Comparison of ENCODE assay signal across 17 cellular contexts in genomic region chr6:26390504-26390903, GRCh38. TPM values are rescaled to one million over a fixed set of nuclear protein-coding genes. Genes with fewer than 3 reads are reported as not detected.
DNase-seq lines count a peak whose midpoint lies in the region; ATAC-seq, FAIRE-seq and TF ChIP-seq lines count a peak whose summit lies in the region.
"Had no signal": no experiment of that assay in that cellular context is flagged by ENCODE, and none has a peak within 500 bp of the region (broad histone marks: within the 10 kb centered on the region; RNA-seq: fewer than 3 reads in every experiment).

No MANE protein-coding gene starts in this region.

- H3K79me2 ChIP-seq in HepG2 (ENCODE audit: insufficient read depth, low read length): no peaks in the 10 kb centered on the region

- CTCF ChIA-PET in HepG2 (lab: Yijun Ruan, JAX; ENCODE audit: low intra/inter-chr PET ratio, low total read pairs): no interaction called here

- H3K27ac Mint-ChIP-seq in CD14-positive monocyte: peak overlapping the region in 5 of 7 donors; percentile 33 to 80 (median 68)
- H3K27ac Mint-ChIP-seq: CD8-positive, alpha-beta T cell had no signal

- peaks cover 48 to 57% of the 10 kb centered on the region in 2 donors for H3K36me3 Mint-ChIP-seq in CD14-positive monocyte

- TF ChIP-seq POLR2A in HepG2 (IDR thresholded peaks at IDR 0.05; ENCODE audit: insufficient read depth in 1 of 2, low read depth in 2 of 2, low read length in 2 of 2): no peak

- DNase-seq in CD14-positive monocyte (ENCODE audit: low spot score) (no peak), MV-4-11 (lab: John Stamatoyannopoulos, UW) (peak; percentile 28), choroid plexus epithelial cell (ENCODE audit: low read depth) (peak; percentile 43), HepG2 (ENCODE audit: low spot score) (no peak), AG08395 (ENCODE audit: low spot score) (no peak)
- DNase-seq: AML-193; Calu3; CD8-positive, alpha-beta T cell; DMS79 treated with DMSO at 0.1 percent for 48 hours; GF-D8; GM23248 had no signal

- H3K27me3 Mint-ChIP-seq in CD14-positive monocyte (ENCODE audit: low read depth in 3 of 3): peaks cover 0 to 1% (median 0%) of the 10 kb centered on the region in 3 donors

- H3K4me1 Mint-ChIP-seq in CD14-positive monocyte: peaks cover 46% of the 10 kb centered on the region

- TF ChIP-seq EP300 in HepG2 (IDR thresholded peaks at IDR 0.05; ENCODE audit: low read depth in 2 of 2, low read length in 2 of 2) (no peak), HepG2 (CRISPR knock-in tag; IDR thresholded peaks at IDR 0.05; ENCODE audit: borderline replicate concordance) (no peak)

- H3K9ac ChIP-seq in HepG2 (ENCODE audit: insufficient read depth, low read depth, low read length): no peak overlapping the region
- H3K9ac ChIP-seq: BLaER1, GM23248, KMS-11 had no signal

- TF ChIP-seq CTCF in CD14-positive monocyte (IDR thresholded peaks at IDR 0.05): no peak
- TF ChIP-seq CTCF in choroid plexus epithelial cell (conservative IDR thresholded peaks at IDR 0.05; ENCODE audit: low read depth, low read length): no peak
- TF ChIP-seq CTCF in HepG2 (CRISPR knock-in tag; IDR thresholded peaks at IDR 0.05): no peak

- no peak overlapping the region for H3K4me3 Mint-ChIP-seq in CD14-positive monocyte
- H3K4me3 Mint-ChIP-seq: CD8-positive, alpha-beta T cell had no signal

- in situ Hi-C loops in HepG2 (cut with HindIII; ENCODE audit: extremely low pct_ligation_motif_present, low pct_unique_long_range_greater_than_20kb): no loop called here

- H3K4me2 ChIP-seq in HepG2 (ENCODE audit: low read depth, low read length): no peak overlapping the region
- H3K4me2 ChIP-seq: BLaER1, KMS-11 had no signal

- no peaks in the 10 kb centered on the region for H3K9me3 ChIP-seq in HepG2 (ENCODE audit: low read length)
- H3K9me3 ChIP-seq: BLaER1, HAP-1 had no signal

- H3K27me3 ChIP-seq in HepG2 (ENCODE audit: control insufficient read depth in 1 of 2, insufficient read depth in 2 of 2, low read length in 2 of 2): no peaks in the 10 kb centered on the region
- H3K27me3 ChIP-seq: BLaER1 had no signal

- H3K36me3 ChIP-seq in HepG2 (replicated peaks in 1 of 2; ENCODE audit: control insufficient read depth in 1 of 2, insufficient read depth in 2 of 2, low read length in 2 of 2): peaks cover 0 to 13% of the 10 kb centered on the region in 2 experiments; a peak in 1 of 5 replicates

- 85% methylated on average over 5 of the region's 5 CpGs for WGBS in HepG2 (ENCODE audit: low lambda C conversion rate)

- intact Hi-C loops in CD14-positive monocyte (cut with micrococcal nuclease) (no loop called here), HepG2 (cut with micrococcal nuclease; ENCODE audit: unreplicated experiment) (no loop called here)

- H3K27ac ChIP-seq in HepG2 (ENCODE audit: extremely low read length, insufficient read depth, low read length): no peak overlapping the region
- H3K27ac ChIP-seq: BLaER1, GM23248, KMS-11 had no signal

- no peak for FAIRE-seq in HepG2 (lab: Jason Lieb, UNC)
- FAIRE-seq: HTR-8/SVneo had no signal

- peaks cover 33% of the 10 kb centered on the region for H3K4me1 ChIP-seq in HepG2 (ENCODE audit: insufficient read depth, low read length)
- H3K4me1 ChIP-seq: HAP-1 had no signal

- BruUV-seq in HepG2 (replicated peaks; lab: Mats Ljungman, UMichigan): no TSS peak

- no peaks in the 10 kb centered on the region for H4K20me1 ChIP-seq in HepG2 (ENCODE audit: insufficient read depth, low read length)
- H4K20me1 ChIP-seq: BLaER1 had no signal

- no peak for TF ChIP-seq RAD21 in HepG2 (CRISPR knock-in tag; IDR thresholded peaks at IDR 0.05)

- H3K4me3 ChIP-seq in choroid plexus epithelial cell (ENCODE audit: low read depth, low read length): no peak overlapping the region
- no peak overlapping the region for H3K4me3 ChIP-seq in HepG2 (replicated peaks in 1 of 3; ENCODE audit: insufficient read depth in 1 of 3, low read depth in 2 of 3, low read length in 3 of 3)
- H3K4me3 ChIP-seq: BLaER1, GM23248, HAP-1 had no signal

- peaks cover 0 to 3% (median 0%) of the 10 kb centered on the region in 7 donors for H3K9me3 Mint-ChIP-seq in CD14-positive monocyte
- H3K9me3 Mint-ChIP-seq: CD8-positive, alpha-beta T cell had no signal

- no peak for ATAC-seq in HepG2
- no peak for ATAC-seq in HG03045 (IDR thresholded peaks at IDR 0.05; ENCODE audit: unreplicated experiment)
- ATAC-seq in GM18511 (IDR thresholded peaks at IDR 0.05; ENCODE audit: unreplicated experiment): no peak
- ATAC-seq: CD8-positive, alpha-beta T cell had no signal

- POLR2A ChIA-PET in HepG2 (lab: Yijun Ruan, JAX): no interaction called here

- H2AFZ ChIP-seq in HepG2 (ENCODE audit: low read length): no peak overlapping the region
- H2AFZ ChIP-seq: GM23248 had no signal

RNA-seq across cellular contexts. Expression of gene BTN2A2, which starts 7.6 kb away (rescaled TPM):
- 1 to 10 TPM; 7.0 to 9.5 TPM for polyA plus RNA-seq in CD14-positive monocyte
- 6.0 and 12.2 TPM in 2 replicates for total RNA-seq in HepG2 (2016; rRNA removed; fragmentation: Illumina TruSeq; extraction: Trizol)
- 2.6 and 2.7 TPM in 2 replicates for total RNA-seq in HepG2 (2016; cell fraction: cytosol; rRNA removed; fragmentation: Illumina TruSeq; extraction: Trizol; ENCODE audit: low read depth)
- 5.9 and 11.3 TPM in 2 replicates for total RNA-seq in HepG2 (2016; cell fraction: insoluble cytoplasmic fraction; rRNA removed; fragmentation: Illumina TruSeq; extraction: Trizol)
- total RNA-seq in HepG2 (2016; cell fraction: membrane; rRNA removed; fragmentation: Illumina TruSeq; extraction: Trizol): 3.3 and 3.6 TPM in 2 replicates
- 18.5 and 19.7 TPM in 2 replicates for total RNA-seq in HepG2 (2016; cell fraction: nucleus; rRNA removed; fragmentation: Illumina TruSeq; extraction: Trizol)
- polyA plus RNA-seq in HepG2 (2011; rRNA removed): 10.8 and 15.4 TPM in 2 replicates
- 8.1 and 9.6 TPM in 2 replicates for polyA plus RNA-seq in HepG2 (2011; cell fraction: cytosol; rRNA removed)
- 24.5 and 30.2 TPM in 2 replicates for polyA plus RNA-seq in HepG2 (2011; cell fraction: nucleus; rRNA removed)
- 8.5 and 8.6 TPM in 2 replicates for polyA plus RNA-seq in HepG2 (2012)
- 0.77 and 0.96 TPM in 2 replicates for polyA plus RNA-seq in HepG2 (2016; cell fraction: cytosol; fragmentation: Illumina TruSeq; extraction: Trizol; ENCODE audit: low read depth)
- 4.7 and 5.5 TPM in 2 replicates for polyA plus RNA-seq in HepG2 (2016; cell fraction: insoluble cytoplasmic fraction; fragmentation: Illumina TruSeq; extraction: Trizol; ENCODE audit: low read depth)
- 1.7 and 2.0 TPM in 2 replicates for polyA plus RNA-seq in HepG2 (2016; cell fraction: membrane; fragmentation: Illumina TruSeq; extraction: Trizol; ENCODE audit: low read depth)
- polyA plus RNA-seq in HepG2 (2016; cell fraction: nucleus; fragmentation: Illumina TruSeq; extraction: Trizol; ENCODE audit: insufficient read depth, low read depth): 17.6 and 22.8 TPM in 2 replicates
- 2.5 and 22.6 TPM in 2 replicates for polyA minus RNA-seq in HepG2 (2011; rRNA and poly(A)+ RNA removed; ENCODE audit: low replicate concordance)
- 6.1 and 6.4 TPM in 2 replicates for polyA minus RNA-seq in HepG2 (2011; cell fraction: cytosol; rRNA and poly(A)+ RNA removed)
- polyA minus RNA-seq in HepG2 (2011; cell fraction: nucleus; rRNA and poly(A)+ RNA removed): 29.2 and 34.7 TPM in 2 replicates

RNA-seq across cellular contexts. Expression of gene BTN3A1, which starts 11.6 kb away (rescaled TPM):
- 10 to 100 TPM; 19.7 to 25.1 TPM for polyA plus RNA-seq in CD14-positive monocyte
- total RNA-seq in HepG2 (2016; rRNA removed; fragmentation: Illumina TruSeq; extraction: Trizol): 8.1 and 13.3 TPM in 2 replicates
- 3.0 and 3.2 TPM in 2 replicates for total RNA-seq in HepG2 (2016; cell fraction: cytosol; rRNA removed; fragmentation: Illumina TruSeq; extraction: Trizol; ENCODE audit: low read depth)
- total RNA-seq in HepG2 (2016; cell fraction: insoluble cytoplasmic fraction; rRNA removed; fragmentation: Illumina TruSeq; extraction: Trizol): 8.0 and 11.8 TPM in 2 replicates
- 7.8 and 8.0 TPM in 2 replicates for total RNA-seq in HepG2 (2016; cell fraction: membrane; rRNA removed; fragmentation: Illumina TruSeq; extraction: Trizol)
- 15.9 and 17.1 TPM in 2 replicates for total RNA-seq in HepG2 (2016; cell fraction: nucleus; rRNA removed; fragmentation: Illumina TruSeq; extraction: Trizol)
- polyA plus RNA-seq in HepG2 (2011; rRNA removed): 14.0 and 17.0 TPM in 2 replicates
- polyA plus RNA-seq in HepG2 (2011; cell fraction: cytosol; rRNA removed): 6.9 and 9.3 TPM in 2 replicates
- 29.0 and 46.1 TPM in 2 replicates for polyA plus RNA-seq in HepG2 (2011; cell fraction: nucleus; rRNA removed)
- 9.4 and 11.5 TPM in 2 replicates for polyA plus RNA-seq in HepG2 (2012)
- polyA plus RNA-seq in HepG2 (2016; cell fraction: cytosol; fragmentation: Illumina TruSeq; extraction: Trizol; ENCODE audit: low read depth): 0.54 and 0.75 TPM in 2 replicates
- polyA plus RNA-seq in HepG2 (2016; cell fraction: insoluble cytoplasmic fraction; fragmentation: Illumina TruSeq; extraction: Trizol; ENCODE audit: low read depth): 4.6 and 4.8 TPM in 2 replicates
- polyA plus RNA-seq in HepG2 (2016; cell fraction: membrane; fragmentation: Illumina TruSeq; extraction: Trizol; ENCODE audit: low read depth): 2.4 and 2.5 TPM in 2 replicates
- polyA plus RNA-seq in HepG2 (2016; cell fraction: nucleus; fragmentation: Illumina TruSeq; extraction: Trizol; ENCODE audit: insufficient read depth, low read depth): 27.2 and 30.6 TPM in 2 replicates
- 46.1 and 68.9 TPM in 2 replicates for polyA minus RNA-seq in HepG2 (2011; rRNA and poly(A)+ RNA removed; ENCODE audit: low replicate concordance)
- polyA minus RNA-seq in HepG2 (2011; cell fraction: cytosol; rRNA and poly(A)+ RNA removed): 8.0 and 8.9 TPM in 2 replicates
- 17.8 and 27.4 TPM in 2 replicates for polyA minus RNA-seq in HepG2 (2011; cell fraction: nucleus; rRNA and poly(A)+ RNA removed)

RNA-seq across cellular contexts. Expression of gene BTN3A2, which starts 25.5 kb away (rescaled TPM):
- polyA plus RNA-seq in CD14-positive monocyte: 10 to 100 TPM; 30.7 to 37.8 TPM
- total RNA-seq in HepG2 (2016; rRNA removed; fragmentation: Illumina TruSeq; extraction: Trizol): 18.9 and 21.3 TPM in 2 replicates
- 3.4 and 4.3 TPM in 2 replicates for total RNA-seq in HepG2 (2016; cell fraction: cytosol; rRNA removed; fragmentation: Illumina TruSeq; extraction: Trizol; ENCODE audit: low read depth)
- total RNA-seq in HepG2 (2016; cell fraction: insoluble cytoplasmic fraction; rRNA removed; fragmentation: Illumina TruSeq; extraction: Trizol): 17.8 and 20.4 TPM in 2 replicates
- 13.3 and 13.9 TPM in 2 replicates for total RNA-seq in HepG2 (2016; cell fraction: membrane; rRNA removed; fragmentation: Illumina TruSeq; extraction: Trizol)
- 16.6 and 20.6 TPM in 2 replicates for total RNA-seq in HepG2 (2016; cell fraction: nucleus; rRNA removed; fragmentation: Illumina TruSeq; extraction: Trizol)
- polyA plus RNA-seq in HepG2 (2011; rRNA removed): 36.2 and 36.3 TPM in 2 replicates
- polyA plus RNA-seq in HepG2 (2011; cell fraction: cytosol; rRNA removed): 28.2 and 31.2 TPM in 2 replicates
- 36.5 and 54.5 TPM in 2 replicates for polyA plus RNA-seq in HepG2 (2011; cell fraction: nucleus; rRNA removed)
- polyA plus RNA-seq in HepG2 (2012): 22.7 and 24.1 TPM in 2 replicates
- 3.2 and 3.3 TPM in 2 replicates for polyA plus RNA-seq in HepG2 (2016; cell fraction: cytosol; fragmentation: Illumina TruSeq; extraction: Trizol; ENCODE audit: low read depth)
- polyA plus RNA-seq in HepG2 (2016; cell fraction: insoluble cytoplasmic fraction; fragmentation: Illumina TruSeq; extraction: Trizol; ENCODE audit: low read depth): 14.2 and 14.4 TPM in 2 replicates
- polyA plus RNA-seq in HepG2 (2016; cell fraction: membrane; fragmentation: Illumina TruSeq; extraction: Trizol; ENCODE audit: low read depth): 8.3 and 9.3 TPM in 2 replicates
- polyA plus RNA-seq in HepG2 (2016; cell fraction: nucleus; fragmentation: Illumina TruSeq; extraction: Trizol; ENCODE audit: insufficient read depth, low read depth): 33.8 and 37.9 TPM in 2 replicates
- 35.9 and 51.8 TPM in 2 replicates for polyA minus RNA-seq in HepG2 (2011; rRNA and poly(A)+ RNA removed; ENCODE audit: low replicate concordance)
- 12.0 and 17.2 TPM in 2 replicates for polyA minus RNA-seq in HepG2 (2011; cell fraction: cytosol; rRNA and poly(A)+ RNA removed)
- 21.9 and 35.8 TPM in 2 replicates for polyA minus RNA-seq in HepG2 (2011; cell fraction: nucleus; rRNA and poly(A)+ RNA removed)

RNA-seq across cellular contexts. Expression of gene BTN3A3, which starts 49.8 kb away (rescaled TPM):
- polyA plus RNA-seq in CD14-positive monocyte: 10 to 100 TPM; 17.0 to 24.6 TPM
- 2.9 and 4.3 TPM in 2 replicates for total RNA-seq in HepG2 (2016; rRNA removed; fragmentation: Illumina TruSeq; extraction: Trizol)
- 1.1 and 1.8 TPM in 2 replicates for total RNA-seq in HepG2 (2016; cell fraction: cytosol; rRNA removed; fragmentation: Illumina TruSeq; extraction: Trizol; ENCODE audit: low read depth)
- total RNA-seq in HepG2 (2016; cell fraction: insoluble cytoplasmic fraction; rRNA removed; fragmentation: Illumina TruSeq; extraction: Trizol): 4.0 and 5.3 TPM in 2 replicates
- 1.1 and 2.7 TPM in 2 replicates for total RNA-seq in HepG2 (2016; cell fraction: membrane; rRNA removed; fragmentation: Illumina TruSeq; extraction: Trizol)
- 10.3 and 12.7 TPM in 2 replicates for total RNA-seq in HepG2 (2016; cell fraction: nucleus; rRNA removed; fragmentation: Illumina TruSeq; extraction: Trizol)
- polyA plus RNA-seq in HepG2 (2011; rRNA removed): 5.0 and 6.3 TPM in 2 replicates
- polyA plus RNA-seq in HepG2 (2011; cell fraction: cytosol; rRNA removed): 2.3 and 3.7 TPM in 2 replicates
- polyA plus RNA-seq in HepG2 (2011; cell fraction: nucleus; rRNA removed): 12.9 and 22.9 TPM in 2 replicates
- 3.7 and 5.2 TPM in 2 replicates for polyA plus RNA-seq in HepG2 (2012)
- 0.26 and 0.36 TPM in 2 replicates for polyA plus RNA-seq in HepG2 (2016; cell fraction: cytosol; fragmentation: Illumina TruSeq; extraction: Trizol; ENCODE audit: low read depth)
- 1.9 and 2.2 TPM in 2 replicates for polyA plus RNA-seq in HepG2 (2016; cell fraction: insoluble cytoplasmic fraction; fragmentation: Illumina TruSeq; extraction: Trizol; ENCODE audit: low read depth)
- 0.65 and 0.73 TPM in 2 replicates for polyA plus RNA-seq in HepG2 (2016; cell fraction: membrane; fragmentation: Illumina TruSeq; extraction: Trizol; ENCODE audit: low read depth)
- 13.4 and 14.1 TPM in 2 replicates for polyA plus RNA-seq in HepG2 (2016; cell fraction: nucleus; fragmentation: Illumina TruSeq; extraction: Trizol; ENCODE audit: insufficient read depth, low read depth)
- polyA minus RNA-seq in HepG2 (2011; rRNA and poly(A)+ RNA removed; ENCODE audit: low replicate concordance): 8.0 and 29.3 TPM in 2 replicates
- 1.1 and 1.4 TPM in 2 replicates for polyA minus RNA-seq in HepG2 (2011; cell fraction: cytosol; rRNA and poly(A)+ RNA removed)
- 10.0 and 27.5 TPM in 2 replicates for polyA minus RNA-seq in HepG2 (2011; cell fraction: nucleus; rRNA and poly(A)+ RNA removed)

Comparison
In these comparisons a context has a peak if more than half of its experiments do, and no peak if none do; other contexts are left out.
1. DNase-seq: peak in MV-4-11 (single experiment) and choroid plexus epithelial cell (single experiment); none in CD14-positive monocyte (single experiment), HepG2 (single experiment) and AG08395 (single experiment).